In genomic region chr12:132908145-132909029, GRCh38 we compare ENCODE assay signal across 1 cellular context.
TF ChIP-seq lines count a peak whose summit lies in the region.

No MANE protein-coding gene starts in this region.

TF ChIP-seq in H1, 55 proteins besides CTCF, POLR2A, EP300 and RAD21 (continued from another document):
- TF ChIP-seq MAX (IDR thresholded peaks at IDR 0.05) (peak; percentile 78), KDM1A (IDR thresholded peaks at IDR 0.05; ENCODE audit: borderline replicate concordance, low read length) (no peak), SIX5 (IDR thresholded peaks at IDR 0.05; ENCODE audit: low read depth, low read length) (no peak), KDM5A (IDR thresholded peaks at IDR 0.05; ENCODE audit: low read length) (no peak), GTF2F1 (IDR thresholded peaks at IDR 0.05; ENCODE audit: borderline replicate concordance, low read depth, low read length) (no peak), CTBP2 (IDR thresholded peaks at IDR 0.05; ENCODE audit: borderline replicate concordance, insufficient read depth, insufficient read length, low read length) (no peak), POU5F1 (IDR thresholded peaks at IDR 0.05; ENCODE audit: low read depth, low read length) (no peak), SIN3A (conservative IDR thresholded peaks at IDR 0.05 in 1 of 2, IDR thresholded peaks at IDR 0.05 in 1 of 2; ENCODE audit: low read depth in 1 of 2, low read length in 2 of 2) (peak; percentile 52 to 83; a peak in 3 of 4 replicates), NRF1 (IDR thresholded peaks at IDR 0.05; ENCODE audit: low read depth, low read length) (peak; percentile 25; the same call in 1 of the 2 replicates), PHF8 (conservative IDR thresholded peaks at IDR 0.05; ENCODE audit: low read depth, low read length) (peak; percentile 54), E2F6 (IDR thresholded peaks at IDR 0.05) (peak; percentile 82), SUZ12 (IDR thresholded peaks at IDR 0.05; ENCODE audit: low read length) (no peak), ASH2L (IDR thresholded peaks at IDR 0.05; ENCODE audit: low read length) (peak; percentile 70), RBBP5 (IDR thresholded peaks at IDR 0.05; ENCODE audit: borderline replicate concordance, low read depth, low read length) (peak; percentile 49; the same call in 1 of the 2 replicates), JUND (IDR thresholded peaks at IDR 0.05; ENCODE audit: low read length) (no peak), SIRT6 (IDR thresholded peaks at IDR 0.05; ENCODE audit: low read length) (no peak), POLR2AphosphoS5 (IDR thresholded peaks at IDR 0.05; ENCODE audit: low read depth, low read length) (peak; percentile 55; the same call in 1 of the 2 replicates), RXRA (IDR thresholded peaks at IDR 0.05; ENCODE audit: insufficient read depth, low read depth, low read length) (no peak), CHD2 (IDR thresholded peaks at IDR 0.05; ENCODE audit: low read length) (peak; percentile 89), MAFK (IDR thresholded peaks at IDR 0.05; ENCODE audit: low read depth, low read length) (no peak), GABPA (IDR thresholded peaks at IDR 0.05; ENCODE audit: borderline replicate concordance, insufficient read depth, low read length) (no peak), SP1 (IDR thresholded peaks at IDR 0.05; ENCODE audit: low read depth, low read length) (peak; percentile 98), SP2 (IDR thresholded peaks at IDR 0.05; ENCODE audit: low read length) (peak; percentile 77), CBX5 (IDR thresholded peaks at IDR 0.05; ENCODE audit: low read depth, low read length) (no peak), CHD1 (IDR thresholded peaks at IDR 0.05; ENCODE audit: low read depth, low read length) (no peak), NANOG (IDR thresholded peaks at IDR 0.05; ENCODE audit: insufficient read depth, low read depth, low read length, poor library complexity, severe bottlenecking) (no peak), RFX5 (IDR thresholded peaks at IDR 0.05; ENCODE audit: borderline replicate concordance, low read depth, low read length) (peak; percentile 64; the same call in 1 of the 2 replicates), SP4 (IDR thresholded peaks at IDR 0.05; ENCODE audit: low read length) (no peak), BACH1 (IDR thresholded peaks at IDR 0.05; ENCODE audit: low read length) (no peak), CREB1 (IDR thresholded peaks at IDR 0.05) (peak; percentile 75; the same call in 1 of the 2 replicates), SAP30 (IDR thresholded peaks at IDR 0.05; ENCODE audit: insufficient read depth, insufficient replicate concordance, low read length) (no peak), BRCA1 (IDR thresholded peaks at IDR 0.05; ENCODE audit: low read depth, low read length) (no peak), HDAC6 (IDR thresholded peaks at IDR 0.05; ENCODE audit: low read depth, low read length) (no peak), KDM4A (IDR thresholded peaks at IDR 0.05; ENCODE audit: low read depth, low read length, severe bottlenecking) (peak; percentile 82)
